Comparison of ENCODE assay signal across 2 cellular contexts in the genomic region with DNA sequence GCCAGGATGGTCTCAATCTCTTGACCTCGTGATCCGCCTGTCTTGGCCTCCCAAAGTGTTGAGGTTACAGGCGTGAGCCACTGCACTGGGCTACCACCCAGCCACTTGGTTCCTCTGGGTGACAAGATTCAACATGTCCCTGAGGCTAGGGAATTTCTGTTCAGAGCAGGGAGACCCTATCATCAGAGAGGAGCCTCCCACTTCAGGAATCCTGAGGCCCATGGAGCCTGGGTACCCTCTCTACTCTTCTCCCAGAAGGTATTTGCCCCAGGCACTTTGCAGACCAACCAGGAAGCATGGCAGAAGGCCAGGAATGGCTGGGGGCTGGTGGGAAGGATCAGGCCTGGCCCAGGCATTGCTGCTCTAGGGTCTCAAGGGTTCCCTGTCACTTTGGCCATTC. TPM values are rescaled to one million over a fixed set of nuclear protein-coding genes. Genes with fewer than 3 reads are reported as not detected.
"Had no signal": no experiment of that assay in that cellular context is flagged by ENCODE, and none has a peak within 500 bp of the region (broad histone marks: within the 10 kb centered on the region; RNA-seq: fewer than 3 reads in every experiment).

No MANE protein-coding gene starts in this region.

RNA-seq across cellular contexts. Expression of gene SPDYE3, which starts 19.2 kb away (rescaled TPM):
- total RNA-seq: G401, GM12878 had no signal
